In genomic region chr2:135600915-135601314, GRCh38 we compare ENCODE assay signal across 17 cellular contexts.
DNase-seq lines count a peak whose midpoint lies in the region; ATAC-seq, FAIRE-seq and TF ChIP-seq lines count a peak whose summit lies in the region.
"Had no signal": no experiment of that assay in that cellular context is flagged by ENCODE, and none has a peak within 500 bp of the region (broad histone marks: within the 10 kb centered on the region; RNA-seq: fewer than 3 reads in every experiment).

No MANE protein-coding gene starts in this region.

- no peak overlapping the region for H2AK5ac ChIP-seq in mesenchymal stem cell (ENCODE audit: low read length, severe bottlenecking)

- peaks cover 14% of the 10 kb centered on the region for H3K79me1 ChIP-seq in mesenchymal stem cell (replicated peaks; ENCODE audit: low read length, poor library complexity, severe bottlenecking)

- H3K9me3 ChIP-seq in DND-41 (ENCODE audit: insufficient read depth, low read length, severe bottlenecking) = no peaks in the 10 kb centered on the region
- no peaks in the 10 kb centered on the region for H3K9me3 ChIP-seq in MM.1S (replicated peaks; ENCODE audit: insufficient read depth, low read length)
- no peaks in the 10 kb centered on the region for H3K9me3 ChIP-seq in mesenchymal stem cell (ENCODE audit: control insufficient read depth, low read length)
- H3K9me3 ChIP-seq in transverse colon = no peaks in the 10 kb centered on the region
- H3K9me3 ChIP-seq: Caco-2, pancreas had no signal

- H3K9me3 Mint-ChIP-seq in activated CD8-positive, alpha-beta T cell treated with anti-CD3 and anti-CD28 coated beads, Interleukin-2, amount 10 ng/mL, durations not matched to agents 7 days and 5 days (ENCODE audit: insufficient read depth) = no peaks in the 10 kb centered on the region
- H3K9me3 Mint-ChIP-seq: activated naive CD4-positive, alpha-beta T cell treated with anti-CD3 and anti-CD28 coated beads, Interleukin-2, amount 50 U/mL, for 24 hours; memory B cell; stimulated activated naive CD8-positive, alpha-beta T cell treated with anti-CD3 and anti-CD28 coated beads, Interleukin-15, Interleukin-2, amounts not matched to agents 100 ng/mL and 50 ng/mL, for 24 hours; T-helper 2 cell treated with Interferon-gamma antibody and Interleukin-4, amounts not matched to agents 5 μg/mL and 100 μg/mL, for 36 hours had no signal

- H3K14ac ChIP-seq in mesenchymal stem cell (ENCODE audit: low read length in 2 of 2) = no peak overlapping the region

- peaks cover 17% of the 10 kb centered on the region for H3K36me3 Mint-ChIP-seq in activated CD8-positive, alpha-beta T cell treated with anti-CD3 and anti-CD28 coated beads, Interleukin-2, amount 10 ng/mL, durations not matched to agents 7 days and 5 days (ENCODE audit: low read depth)

- POLR2A ChIA-PET in activated CD8-positive, alpha-beta T cell treated with anti-CD3 and anti-CD28 coated beads, Interleukin-2, amount 10 ng/mL, durations not matched to agents 7 days and 5 days (lab: Charles Lee) = no interaction called here

- no peak for FAIRE-seq in bronchial epithelial cell (lab: Jason Lieb, UNC)
- FAIRE-seq: pancreas had no signal

- no peak overlapping the region for H2BK12ac ChIP-seq in mesenchymal stem cell (ENCODE audit: low read length in 2 of 2)

- H3F3A ChIP-seq in MM.1S (ENCODE audit: insufficient read depth, low read length) = no peaks in the 10 kb centered on the region

- no peak overlapping the region for H2BK5ac ChIP-seq in mesenchymal stem cell (ENCODE audit: low read depth, low read length, poor library complexity, severe bottlenecking)

- WGBS in mesenchymal stem cell = no CpG with 5 or more reads among the region's 2 CpGs
- 86 to 94% methylated on average over 2 of the region's 2 CpGs for WGBS in transverse colon (ENCODE audit: low coverage in 1 of 2), 2 donors

- no peak overlapping the region for H3K23ac ChIP-seq in mesenchymal stem cell (ENCODE audit: low read length in 2 of 2)

- no peak overlapping the region for H3K27ac ChIP-seq in DND-41 (ENCODE audit: low read length)
- H3K27ac ChIP-seq in MM.1S (ENCODE audit: low read length) = no peak overlapping the region
- H3K27ac ChIP-seq in mesenchymal stem cell (ENCODE audit: low read length, poor library complexity, severe bottlenecking) = no peak overlapping the region
- H3K27ac ChIP-seq in transverse colon = no peak overlapping the region
- H3K27ac ChIP-seq: pancreas had no signal

- H3K4ac ChIP-seq in mesenchymal stem cell (ENCODE audit: low read depth in 1 of 2, low read length in 2 of 2) = no peak overlapping the region

- no peaks in the 10 kb centered on the region for H3K4me1 Mint-ChIP-seq in activated CD8-positive, alpha-beta T cell treated with anti-CD3 and anti-CD28 coated beads, Interleukin-2, amount 10 ng/mL, durations not matched to agents 7 days and 5 days (ENCODE audit: low read depth)
- H3K4me1 Mint-ChIP-seq: memory B cell had no signal

- H2BK120ac ChIP-seq in mesenchymal stem cell (ENCODE audit: low read depth, low read length) = no peak overlapping the region

- no peaks in the 10 kb centered on the region for H3K27me3 Mint-ChIP-seq in activated CD8-positive, alpha-beta T cell treated with anti-CD3 and anti-CD28 coated beads, Interleukin-2, amount 10 ng/mL, durations not matched to agents 7 days and 5 days (ENCODE audit: low read depth)
- H3K27me3 Mint-ChIP-seq: activated naive CD4-positive, alpha-beta T cell treated with anti-CD3 and anti-CD28 coated beads, Interleukin-2, amount 50 U/mL, for 24 hours; memory B cell; stimulated activated naive CD8-positive, alpha-beta T cell treated with anti-CD3 and anti-CD28 coated beads, Interleukin-15, Interleukin-2, amounts not matched to agents 100 ng/mL and 50 ng/mL, for 24 hours had no signal

- in situ Hi-C loops in transverse colon (cut with MboI; ENCODE audit: low pct_ligation_motif_present in 1 of 4, low pct_unique_long_range_greater_than_20kb in 1 of 4, low sequenced_read_pairs in 3 of 4) = no loop called here

- TF ChIP-seq CTCF in DND-41 (IDR thresholded peaks at IDR 0.05; ENCODE audit: borderline replicate concordance, extremely low read depth, low read length, poor library complexity, severe bottlenecking) (peak; percentile 32), MM.1S (IDR thresholded peaks at IDR 0.05; ENCODE audit: low read length) (peak; percentile 32), bronchial epithelial cell (IDR thresholded peaks at IDR 0.05; ENCODE audit: insufficient read depth, low read length, severe bottlenecking) (no peak), transverse colon (IDR thresholded peaks at IDR 0.05) (peak in 1 of 5 experiments; percentile 11)

- TF ChIP-seq EP300 in transverse colon (IDR thresholded peaks at IDR 0.05; ENCODE audit: low read depth) = no peak

- H4K91ac ChIP-seq in mesenchymal stem cell (ENCODE audit: low read length) = no peak overlapping the region

- DNase-seq in DND-41 = no peak
- peak; percentile 29 for DNase-seq in MM.1S
- peak; percentile 4 for DNase-seq in bronchial epithelial cell (ENCODE audit: low read depth)
- DNase-seq in mesenchymal stem cell = peak; percentile 11
- no peak for DNase-seq in activated CD8-positive, alpha-beta memory T cell treated with anti-CD3 and anti-CD28 coated beads for 24 hours
- DNase-seq in activated CD8-positive, alpha-beta T cell treated with anti-CD3 and anti-CD28 coated beads, Interleukin-2, amount 10 ng/mL, durations not matched to agents 7 days and 5 days = no peak
- no peak for DNase-seq in transverse colon
- DNase-seq in NCI-H510A (lab: John Stamatoyannopoulos, UW) = no peak
- DNase-seq: Caco-2; glutamatergic neuron; NCI-H1930; pancreas; stimulated activated CD4-positive, alpha-beta T cell treated with anti-CD3 and anti-CD28 coated beads, Interleukin-4, amount 100 ng/mL, for 1 hour had no signal

- H3K36me3 ChIP-seq in DND-41 (ENCODE audit: insufficient read depth, low read length) (peaks cover 35% of the 10 kb centered on the region), MM.1S (replicated peaks; ENCODE audit: insufficient read depth, low read length) (no peaks in the 10 kb centered on the region), bronchial epithelial cell (ENCODE audit: control insufficient read depth, insufficient read depth, low read length) (peaks cover under 1% of the 10 kb centered on the region), mesenchymal stem cell (ENCODE audit: control insufficient read depth in 1 of 2, insufficient read depth in 2 of 2, low read depth in 1 of 2, low read length in 2 of 2) (peaks cover 7 to 16% of the 10 kb centered on the region in 2 experiments), transverse colon (peaks cover 0 to 22% (median 7%) of the 10 kb centered on the region in 4 donors)

- H2AFZ ChIP-seq in DND-41 (ENCODE audit: low read depth, low read length) = no peak overlapping the region
- H2AFZ ChIP-seq in MM.1S (ENCODE audit: low read length) = no peak overlapping the region
- H2AFZ ChIP-seq in mesenchymal stem cell (ENCODE audit: low read depth, low read length) = no peak overlapping the region

- no peak overlapping the region for H3K4me2 ChIP-seq in DND-41 (ENCODE audit: insufficient read depth, low read length)
- H3K4me2 ChIP-seq in MM.1S (ENCODE audit: low read depth, low read length) = no peak overlapping the region
- H3K4me2 ChIP-seq in mesenchymal stem cell (ENCODE audit: low read length, poor library complexity, severe bottlenecking) = no peak overlapping the region

- H3K27me3 ChIP-seq in DND-41 (ENCODE audit: insufficient read depth, low read length, poor library complexity) (no peaks in the 10 kb centered on the region), MM.1S (replicated peaks; ENCODE audit: insufficient read depth, low read length) (no peaks in the 10 kb centered on the region), bronchial epithelial cell (ENCODE audit: control insufficient read depth, insufficient read depth, low read length) (no peaks in the 10 kb centered on the region), mesenchymal stem cell (ENCODE audit: control insufficient read depth in 1 of 2, insufficient read depth in 1 of 2, low read length in 2 of 2) (no peaks in the 10 kb centered on the region), transverse colon (no peaks in the 10 kb centered on the region)
- H3K27me3 ChIP-seq: pancreas had no signal

- H3K4me1 ChIP-seq in DND-41 (ENCODE audit: insufficient read depth, low read length) (no peaks in the 10 kb centered on the region), MM.1S (ENCODE audit: low read length) (no peaks in the 10 kb centered on the region), mesenchymal stem cell (ENCODE audit: control insufficient read depth, insufficient read depth, low read depth, low read length) (no peaks in the 10 kb centered on the region), transverse colon (no peaks in the 10 kb centered on the region)
- H3K4me1 ChIP-seq: Caco-2, pancreas had no signal

- H3K79me2 ChIP-seq in DND-41 (ENCODE audit: insufficient read depth, low read length) = peaks cover 36% of the 10 kb centered on the region
- 0 out of 2 replicates have a peak, but pooled peaks cover 3% of the 10 kb centered on the region for H3K79me2 ChIP-seq in MM.1S (ENCODE audit: low read length)

- no peak for ATAC-seq in DND-41 (ENCODE audit: insufficient read depth, low read depth)
- no peak for ATAC-seq in activated CD8-positive, alpha-beta T cell treated with anti-CD3 and anti-CD28 coated beads, Interleukin-2, amount 10 ng/mL, durations not matched to agents 7 days and 5 days
- ATAC-seq: pancreas had no signal

- no peak for TF ChIP-seq POLR2A in transverse colon (IDR thresholded peaks at IDR 0.05)

- H3K9ac ChIP-seq in DND-41 (ENCODE audit: low read depth, low read length) (no peak overlapping the region), MM.1S (ENCODE audit: low read length) (no peak overlapping the region), mesenchymal stem cell (ENCODE audit: low read length) (no peak overlapping the region)

- no peak overlapping the region for H4K8ac ChIP-seq in mesenchymal stem cell (ENCODE audit: low read length)

- intact Hi-C loops in transverse colon (cut with DNase I; ENCODE audit: low total_unique reads) = no loop called here

- CTCF ChIA-PET in activated CD8-positive, alpha-beta T cell treated with anti-CD3 and anti-CD28 coated beads, Interleukin-2, amount 10 ng/mL, durations not matched to agents 7 days and 5 days (lab: Charles Lee) = interaction anchor here (0.8 to 4.7 kb wide), 10 partner anchors 9 to 612 kb away, joined by 3 to 18 read pairs (median 4); no protein-coding TSS in a partner anchor

- H3K4me3 Mint-ChIP-seq in activated CD8-positive, alpha-beta T cell treated with anti-CD3 and anti-CD28 coated beads, Interleukin-2, amount 10 ng/mL, durations not matched to agents 7 days and 5 days = no peak overlapping the region
- H3K4me3 Mint-ChIP-seq: activated naive CD4-positive, alpha-beta T cell treated with anti-CD3 and anti-CD28 coated beads, Interleukin-2, amount 50 U/mL, for 24 hours; memory B cell; stimulated activated naive CD8-positive, alpha-beta T cell treated with anti-CD3 and anti-CD28 coated beads, Interleukin-15, Interleukin-2, amounts not matched to agents 100 ng/mL and 50 ng/mL, for 24 hours; T-helper 2 cell treated with Interferon-gamma antibody and Interleukin-4, amounts not matched to agents 5 μg/mL and 100 μg/mL, for 36 hours had no signal

- H2BK15ac ChIP-seq in mesenchymal stem cell (ENCODE audit: low read depth, poor library complexity, severe bottlenecking) = no peak overlapping the region

- no peak overlapping the region for H3K18ac ChIP-seq in mesenchymal stem cell (ENCODE audit: low read depth in 1 of 2, low read length in 2 of 2)

- no peak overlapping the region for H3K27ac Mint-ChIP-seq in activated CD8-positive, alpha-beta T cell treated with anti-CD3 and anti-CD28 coated beads, Interleukin-2, amount 10 ng/mL, durations not matched to agents 7 days and 5 days
- H3K27ac Mint-ChIP-seq: activated naive CD4-positive, alpha-beta T cell treated with anti-CD3 and anti-CD28 coated beads, Interleukin-2, amount 50 U/mL, for 24 hours; memory B cell; stimulated activated naive CD8-positive, alpha-beta T cell treated with anti-CD3 and anti-CD28 coated beads, Interleukin-15, Interleukin-2, amounts not matched to agents 100 ng/mL and 50 ng/mL, for 24 hours; T-helper 2 cell treated with Interferon-gamma antibody and Interleukin-4, amounts not matched to agents 5 μg/mL and 100 μg/mL, for 36 hours had no signal

- H4K20me1 ChIP-seq in DND-41 (ENCODE audit: insufficient read depth, low read length) (no peaks in the 10 kb centered on the region), MM.1S (ENCODE audit: insufficient read depth, low read length) (no peaks in the 10 kb centered on the region)

- H3K9me2 ChIP-seq in MM.1S (replicated peaks; ENCODE audit: insufficient read depth, low read length) = no peaks in the 10 kb centered on the region

- H3K4me3 ChIP-seq in DND-41 (ENCODE audit: low read depth in 1 of 2, low read length in 2 of 2) (no peak overlapping the region), MM.1S (ENCODE audit: low read length) (no peak overlapping the region), bronchial epithelial cell (ENCODE audit: low read depth, low read length) (no peak overlapping the region), mesenchymal stem cell (ENCODE audit: insufficient read depth in 1 of 2, low read depth in 1 of 2, low read length in 2 of 2) (no peak overlapping the region), transverse colon (no peak overlapping the region)
- H3K4me3 ChIP-seq: pancreas had no signal

Comparison
In these comparisons a context has a peak if more than half of its experiments do, and no peak if none do; other contexts are left out.
1. DNase-seq: peak in MM.1S (single experiment), bronchial epithelial cell (single experiment) and mesenchymal stem cell (single experiment); none in DND-41 (single experiment), activated CD8-positive, alpha-beta memory T cell treated with anti-CD3 and anti-CD28 coated beads for 24 hours (single experiment), activated CD8-positive, alpha-beta T cell treated with anti-CD3 and anti-CD28 coated beads, Interleukin-2, amount 10 ng/mL, durations not matched to agents 7 days and 5 days (single experiment), transverse colon (single experiment) and NCI-H510A (single experiment).